In the genomic region with DNA sequence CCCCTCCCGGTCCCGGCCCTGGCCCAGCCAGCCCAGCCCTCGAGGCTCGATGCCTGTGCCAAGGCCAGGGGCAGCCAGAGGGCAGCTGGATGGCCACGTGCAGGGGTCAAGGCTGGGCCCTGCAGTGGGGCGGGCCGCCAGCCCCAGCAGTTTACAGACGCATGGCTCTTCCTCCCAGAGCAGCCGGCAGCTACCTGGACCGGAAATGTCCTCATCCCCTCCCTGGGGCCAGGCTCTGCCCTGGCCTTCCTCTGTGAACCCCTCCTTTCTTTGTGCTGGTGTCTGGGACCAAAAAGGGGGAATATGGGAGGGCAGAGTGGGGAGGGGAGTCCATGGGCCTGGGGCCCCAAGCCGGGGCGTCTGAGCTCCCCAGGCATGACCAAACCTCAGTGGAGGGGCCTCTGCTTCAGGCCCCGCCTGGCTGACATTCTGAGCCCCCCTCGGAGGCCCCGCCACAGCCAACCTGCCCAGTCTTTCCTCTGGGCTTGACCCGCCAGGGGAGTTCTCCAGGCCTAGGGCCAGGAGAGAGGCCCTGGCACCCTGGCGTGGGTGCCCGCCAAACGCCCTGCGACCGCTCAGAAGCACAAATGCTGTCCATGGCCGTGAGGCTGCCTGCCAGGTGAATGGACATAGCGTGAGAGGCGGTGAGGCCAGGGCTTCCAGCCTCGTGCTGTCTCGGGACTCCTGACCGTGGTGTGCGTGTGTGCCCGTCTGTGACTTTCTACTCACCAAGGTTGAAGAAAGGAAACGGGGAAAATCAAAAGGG, we compare ENCODE assay signal across 16 cellular contexts. TPM values are rescaled to one million over a fixed set of nuclear protein-coding genes. Genes with fewer than 3 reads are reported as not detected.
DNase-seq lines count a peak whose midpoint lies in the region; ATAC-seq and TF ChIP-seq lines count a peak whose summit lies in the region.
"Had no signal": no experiment of that assay in that cellular context is flagged by ENCODE, and none has a peak within 500 bp of the region (broad histone marks: within the 10 kb centered on the region; RNA-seq: fewer than 3 reads in every experiment).

No MANE protein-coding gene starts in this region.

- WGBS in endodermal cell (ENCODE audit: insufficient coverage in 1 of 2, insufficient read length in 1 of 2), 2 experiments: 91 to 98% methylated on average over 16 to 30 of the region's 30 CpGs
- 27% methylated on average over 30 of the region's 30 CpGs for WGBS in liver

- POLR2A ChIA-PET in PC-3 (lab: Charles Lee; ENCODE audit: unreplicated experiment): no interaction called here

- no peaks in the 10 kb centered on the region for H3F3A ChIP-seq in PC-3 (ENCODE audit: low read length, unreplicated experiment)

- peaks cover 12% of the 10 kb centered on the region for H3K27me3 Mint-ChIP-seq in endodermal cell (ENCODE audit: insufficient read depth)
- peaks cover 2 to 4% (median 4%) of the 10 kb centered on the region in 3 donors for H3K27me3 Mint-ChIP-seq in immature natural killer cell (ENCODE audit: low read depth in 3 of 3)

- H3K36me3 ChIP-seq in PC-3 (ENCODE audit: low read depth, low read length) (no peaks in the 10 kb centered on the region), endodermal cell (ENCODE audit: control insufficient read depth, insufficient read depth, low read length) (no peaks in the 10 kb centered on the region), liver (ENCODE audit: control insufficient read depth in 4 of 4, insufficient read depth in 3 of 4, low read depth in 1 of 4, low read length in 3 of 4) (peaks cover 0 to 4% (median under 1%) of the 10 kb centered on the region in 4 donors), gastrocnemius medialis (no peaks in the 10 kb centered on the region)

- no peaks in the 10 kb centered on the region for H4K20me1 ChIP-seq in PC-3 (ENCODE audit: low read length)

- H3K4me3 Mint-ChIP-seq in endodermal cell (no peak overlapping the region), immature natural killer cell (no peak overlapping the region)

- H3K27me3 ChIP-seq in PC-3 (ENCODE audit: low read length): no peaks in the 10 kb centered on the region
- H3K27me3 ChIP-seq in endodermal cell (ENCODE audit: control insufficient read depth, insufficient read depth, low read length, poor library complexity, severe bottlenecking): no peaks in the 10 kb centered on the region
- H3K27me3 ChIP-seq in liver (ENCODE audit: control insufficient read depth in 4 of 4, insufficient read depth in 4 of 4, low read length in 3 of 4): no peaks in the 10 kb centered on the region
- H3K27me3 ChIP-seq in gastrocnemius medialis: peaks cover 6 to 27% (median 20%) of the 10 kb centered on the region in 3 donors

- no peak for TF ChIP-seq POLR2A in gastrocnemius medialis (IDR thresholded peaks at IDR 0.05)

- no peaks in the 10 kb centered on the region for H3K9me3 Mint-ChIP-seq in endodermal cell
- no peaks in the 10 kb centered on the region for H3K9me3 Mint-ChIP-seq in immature natural killer cell

- H3K4me2 ChIP-seq in PC-3 (ENCODE audit: low read length): no peak overlapping the region

- H3K4me1 ChIP-seq in PC-3 (ENCODE audit: insufficient read depth, low read length) (no peaks in the 10 kb centered on the region), endodermal cell (ENCODE audit: control insufficient read depth, insufficient read depth, low read length) (no peaks in the 10 kb centered on the region), liver (ENCODE audit: control insufficient read depth in 4 of 4, insufficient read depth in 4 of 4, low read length in 3 of 4) (peaks cover 15 to 55% (median 43%) of the 10 kb centered on the region in 4 donors), gastrocnemius medialis (peaks cover 16 to 24% of the 10 kb centered on the region in 2 donors)

- H3K27ac Mint-ChIP-seq in endodermal cell: peak overlapping the region; percentile 35
- no peak overlapping the region for H3K27ac Mint-ChIP-seq in immature natural killer cell

- no peaks in the 10 kb centered on the region for H3K79me2 ChIP-seq in PC-3 (ENCODE audit: low read length)

- CTCF ChIA-PET in PC-3 (lab: Charles Lee): no interaction called here

- DNase-seq in PC-3 (no peak), endodermal cell (no peak), gastrocnemius medialis (peak in 1 of 2 donors; percentile 59), GM10266 (ENCODE audit: extremely low spot score) (no peak), NCI-H146 (lab: John Stamatoyannopoulos, UW) (no peak), immature natural killer cell (no peak)
- no peak for DNase-seq in stimulated activated CD4-positive, alpha-beta T cell treated with anti-CD3 and anti-CD28 coated beads, Interleukin-1b, Interleukin-23, amount 100 ng/mL, for 48 hours
- DNase-seq: activated CD4-positive, alpha-beta T cell treated with anti-CD3 and anti-CD28 coated beads for 48 hours; activated T-cell treated with anti-CD3 and anti-CD28 coated beads, Interleukin-2, amount 50 U/mL, for 1 hour; DND-41; KG1; NCI-H1436; stimulated activated naive CD4-positive, alpha-beta T cell had no signal

- H3K4me1 Mint-ChIP-seq in endodermal cell (no peaks in the 10 kb centered on the region), immature natural killer cell (peaks cover 0 to 4% of the 10 kb centered on the region in 2 donors)

- in situ Hi-C loops in gastrocnemius medialis (cut with MboI; ENCODE audit: low sequenced_read_pairs in 4 of 4): no loop called here

- H3K36me3 Mint-ChIP-seq in endodermal cell (ENCODE audit: low read depth) (peaks cover 9% of the 10 kb centered on the region), immature natural killer cell (no peaks in the 10 kb centered on the region)

- no TSS peak for BruUV-seq in PC-3 (replicated peaks; lab: Mats Ljungman, UMichigan)

- TF ChIP-seq RAD21 in liver (IDR thresholded peaks at IDR 0.05): peak; percentile 9 to 61

- peak; percentile 7; the same call in 1 of the 2 replicates for ATAC-seq in PC-3
- ATAC-seq in gastrocnemius medialis: peak; percentile 32 to 64

- H3K4me3 ChIP-seq in PC-3 (ENCODE audit: low read length): no peak overlapping the region
- H3K4me3 ChIP-seq in endodermal cell (ENCODE audit: low read length): no peak overlapping the region
- H3K4me3 ChIP-seq in liver (ENCODE audit: low read depth in 1 of 3, low read length in 3 of 3): no peak overlapping the region
- H3K4me3 ChIP-seq in gastrocnemius medialis: no peak overlapping the region
- H3K4me3 ChIP-seq: coronary artery had no signal

- H3K27ac ChIP-seq in PC-3 (ENCODE audit: low read length): no peak overlapping the region
- peak overlapping the region; percentile 70 for H3K27ac ChIP-seq in endodermal cell (ENCODE audit: low read depth, low read length)
- peak overlapping the region; percentile 96 for H3K27ac ChIP-seq in liver (ENCODE audit: low read depth in 1 of 2, low read length in 2 of 2)
- H3K27ac ChIP-seq in gastrocnemius medialis: no peak overlapping the region
- H3K27ac ChIP-seq: coronary artery had no signal

- intact Hi-C loops in PC-3 (cut with micrococcal nuclease): no loop called here
- intact Hi-C loops in gastrocnemius medialis (cut with DNase I; ENCODE audit: low total_unique reads): no loop called here

- H3K9ac ChIP-seq in PC-3 (ENCODE audit: low read length) (no peak overlapping the region), endodermal cell (ENCODE audit: extremely low read depth, low read length, poor library complexity, severe bottlenecking) (no peak overlapping the region), liver (ENCODE audit: low read depth in 1 of 2, low read length in 2 of 2) (peak overlapping the region in 1 of 2 donors; percentile 44)

- H3K9me3 ChIP-seq in PC-3 (ENCODE audit: low read length) (no peaks in the 10 kb centered on the region), endodermal cell (ENCODE audit: control insufficient read depth, low read length) (no peaks in the 10 kb centered on the region), liver (ENCODE audit: control insufficient read depth in 4 of 4, low read length in 3 of 4) (no peaks in the 10 kb centered on the region), gastrocnemius medialis (no peaks in the 10 kb centered on the region)

- no peak overlapping the region for H2AFZ ChIP-seq in PC-3 (ENCODE audit: low read length)

- H3K9me2 ChIP-seq in PC-3 (replicated peaks; ENCODE audit: low read length): no peaks in the 10 kb centered on the region

- no peak for TF ChIP-seq CTCF in PC-3 (conservative IDR thresholded peaks at IDR 0.05; ENCODE audit: low read depth, low read length)
- TF ChIP-seq CTCF in endodermal cell (conservative IDR thresholded peaks at IDR 0.05): no peak
- TF ChIP-seq CTCF in liver (IDR thresholded peaks at IDR 0.05; ENCODE audit: low read depth, low read length, missing input control): no peak
- TF ChIP-seq CTCF in gastrocnemius medialis (IDR thresholded peaks at IDR 0.05 in 4 of 5, conservative IDR thresholded peaks at IDR 0.05 in 1 of 5): no peak
- TF ChIP-seq CTCF in GM10266 (IDR thresholded peaks at IDR 0.05; ENCODE audit: control insufficient read depth, insufficient read depth, low read depth, missing control alignments): no peak

TF ChIP-seq in liver, 16 proteins besides CTCF, POLR2A, EP300 and RAD21 (continues in another document):
- peak in 1 of 2 donors; percentile 78 for TF ChIP-seq GABPA (IDR thresholded peaks at IDR 0.05 in 1 of 2, conservative IDR thresholded peaks at IDR 0.05 in 1 of 2)

RNA-seq across cellular contexts. Expression of a gene that starts 24.7 kb away (rescaled TPM):
- total RNA-seq in PC-3 (2014; rRNA removed) (0.75 TPM in 1 of 2 replicates, not detected in the other), endodermal cell (1 to 10 TPM in 1 of 2 donors, under 1 TPM in 1; 0.66 to 1.6 TPM), liver (1 to 10 TPM in 1 of 2 donors, not detected in 1; 1.3 TPM), gastrocnemius medialis (not detected)
- polyA plus RNA-seq in endodermal cell (2013, experiment 1 of 2): 0.07 TPM
- not detected for polyA plus RNA-seq in endodermal cell (2013, experiment 2 of 2)
- polyA plus RNA-seq in liver (1 to 10 TPM in 1 of 2 donors, under 1 TPM in 1; 0.10 to 1.1 TPM), immature natural killer cell (under 1 TPM in 1 of 3 donors, not detected in 2; 0.11 TPM)
- total RNA-seq: NCI-H460 had no signal

RNA-seq across cellular contexts. Expression of a gene that starts 31.5 kb away (rescaled TPM):
- 25.0 and 41.4 TPM in 2 replicates for total RNA-seq in PC-3 (2014; rRNA removed)
- 100 to 1,000 TPM; 145 to 152 TPM for total RNA-seq in endodermal cell
- polyA plus RNA-seq in endodermal cell (2013, experiment 1 of 2): 164 TPM
- 151 TPM for polyA plus RNA-seq in endodermal cell (2013, experiment 2 of 2)
- 10 to 100 TPM; 16.7 to 18.1 TPM for total RNA-seq in liver
- polyA plus RNA-seq in liver: 10 to 100 TPM in 1 of 2 donors, 1 to 10 TPM in 1; 8.2 to 19.6 TPM
- 10 to 100 TPM in 1 of 4 donors, 1 to 10 TPM in 3; 2.9 to 14.8 (median 5.2) TPM for total RNA-seq in gastrocnemius medialis
- polyA plus RNA-seq in immature natural killer cell: 1 to 10 TPM; 1.3 to 3.2 (median 1.6) TPM

Comparison
In these comparisons a context has a peak if more than half of its experiments do, and no peak if none do; other contexts are left out.
1. H3K27ac ChIP-seq: peak in endodermal cell (single experiment) and liver (2 of 2); none in PC-3 (single experiment) and gastrocnemius medialis (0 of 4).